ENCODE assay signal across 11 cellular contexts in the genomic region with DNA sequence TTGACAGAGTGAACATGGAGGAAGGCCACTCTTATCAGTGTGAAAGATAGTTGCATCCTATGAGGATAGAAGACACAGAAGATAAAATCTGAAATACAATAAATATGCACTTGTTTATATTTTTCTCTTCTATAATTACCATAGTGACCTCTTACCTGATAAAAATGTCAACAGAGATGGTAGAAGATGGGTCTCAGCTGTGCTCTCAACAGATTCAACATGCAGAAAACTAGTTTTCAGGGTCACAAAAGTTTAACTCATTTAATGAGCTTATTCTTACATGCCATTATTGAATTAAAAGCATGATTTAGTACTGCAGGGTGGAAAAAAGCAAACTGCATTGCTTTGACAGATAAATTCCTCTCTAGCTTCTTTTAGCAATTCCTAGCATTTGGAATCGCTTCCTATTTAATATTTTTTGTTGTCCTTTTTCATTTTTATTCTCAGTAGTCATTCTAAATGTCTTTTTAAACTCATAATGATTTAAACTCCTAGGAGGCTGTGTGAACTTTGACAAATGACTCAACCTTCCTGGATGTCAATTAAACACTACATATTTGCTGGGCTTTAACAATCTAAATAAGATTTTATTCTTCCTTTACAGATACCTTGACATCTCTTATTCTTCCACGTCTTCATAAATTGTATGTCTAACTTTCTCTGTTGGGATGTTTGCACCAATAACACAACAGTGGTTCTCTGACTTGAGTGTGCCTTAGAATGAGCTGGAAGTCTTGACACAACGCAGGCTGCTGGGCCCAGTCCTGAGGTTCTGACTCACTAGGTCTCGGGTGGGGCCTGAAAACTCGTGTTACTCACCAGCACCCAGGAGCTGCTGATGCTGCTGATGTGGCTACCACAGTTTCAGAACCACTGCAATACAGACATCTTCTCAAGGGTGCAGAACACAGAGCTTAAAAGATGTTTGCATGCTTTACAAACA.
DNase-seq lines count a peak whose midpoint lies in the region; ATAC-seq, FAIRE-seq and TF ChIP-seq lines count a peak whose summit lies in the region.
"Had no signal": no experiment of that assay in that cellular context is flagged by ENCODE, and none has a peak within 500 bp of the region (broad histone marks: within the 10 kb centered on the region; RNA-seq: fewer than 3 reads in every experiment).

No MANE protein-coding gene starts in this region.

- H3K79me2 ChIP-seq in endothelial cell of umbilical vein (ENCODE audit: control insufficient read depth, insufficient read depth, low read length) (no peaks in the 10 kb centered on the region), GM23338 (replicated peaks; ENCODE audit: insufficient read depth) (no peaks in the 10 kb centered on the region), neural progenitor cell (ENCODE audit: low read depth) (no peaks in the 10 kb centered on the region)

- H3K27ac Mint-ChIP-seq in GM23338, result no peak overlapping the region
- no peak overlapping the region for H3K27ac Mint-ChIP-seq in neural progenitor cell
- H3K27ac Mint-ChIP-seq in CD8-positive, alpha-beta memory T cell, result no peak overlapping the region
- H3K27ac Mint-ChIP-seq: progenitor cell of endocrine pancreas had no signal

- H2AFZ ChIP-seq in endothelial cell of umbilical vein (ENCODE audit: low read depth, low read length) (no peak overlapping the region), GM23338 (no peak overlapping the region), neural progenitor cell (replicated peaks) (no peak overlapping the region)

- H3K27ac ChIP-seq in A549 (peak overlapping the region; percentile 9; a peak in 1 of 6 replicates), endothelial cell of umbilical vein (ENCODE audit: insufficient read depth, low read depth, low read length) (no peak overlapping the region), GM23338 (ENCODE audit: low read depth) (no peak overlapping the region), neural progenitor cell (no peak overlapping the region)
- H3K27ac ChIP-seq in CD8-positive, alpha-beta memory T cell (ENCODE audit: low read depth, low read length), result no peak overlapping the region

- H3F3A ChIP-seq in GM23338 (replicated peaks; ENCODE audit: low read depth), result no peaks in the 10 kb centered on the region
- H3F3A ChIP-seq in neural progenitor cell (ENCODE audit: low read depth), result no peaks in the 10 kb centered on the region

- no peaks in the 10 kb centered on the region for H3K9me1 ChIP-seq in endothelial cell of umbilical vein (replicated peaks; ENCODE audit: control insufficient read depth, extremely low read depth, insufficient read depth, low read length)

- DNase-seq in A549 (ENCODE audit: low read depth in 1 of 2, low spot score in 1 of 2), result peak; percentile 6 to 40
- DNase-seq in LoVo (ENCODE audit: low spot score), result peak; percentile 72
- DNase-seq in endothelial cell of umbilical vein (ENCODE audit: low read depth, low spot score), result peak; percentile 38
- peak; percentile 74 to 90 for DNase-seq in lower leg skin (ENCODE audit: low spot score in 2 of 2)
- no peak for DNase-seq in GM23338 (ENCODE audit: low spot score)
- no peak for DNase-seq in D721Med (ENCODE audit: insufficient read length, low spot score)
- no peak for DNase-seq in neural progenitor cell (ENCODE audit: low spot score)
- no peak for DNase-seq in CD8-positive, alpha-beta memory T cell
- DNase-seq: amygdala, NCI-H146 had no signal

- no peak for TF ChIP-seq EP300 in A549 (IDR thresholded peaks at IDR 0.05)

- H3K9me3 ChIP-seq in A549 (no peaks in the 10 kb centered on the region), endothelial cell of umbilical vein (replicated peaks; ENCODE audit: control insufficient read depth, insufficient read depth, low read length) (no peaks in the 10 kb centered on the region), neural progenitor cell (ENCODE audit: low read depth) (no peaks in the 10 kb centered on the region)
- H3K9me3 ChIP-seq in CD8-positive, alpha-beta memory T cell (ENCODE audit: low read length), result no peaks in the 10 kb centered on the region

- no peaks in the 10 kb centered on the region; the same call in 1 of the 2 replicates for H3K9me2 ChIP-seq in GM23338 (ENCODE audit: insufficient read depth)

- CTCF ChIA-PET in A549 (lab: Yijun Ruan, JAX), result interaction anchor here (0.9 kb wide), 1 partner anchor 36 kb away, joined by 3 read pairs; no protein-coding TSS in a partner anchor
- CTCF ChIA-PET in endothelial cell of umbilical vein (lab: Charles Lee), result interaction anchor here (0.8 to 1.1 kb wide), 2 partner anchors 30 to 160 kb away, joined by 3 read pairs; no protein-coding TSS in a partner anchor
- CTCF ChIA-PET in CD8-positive, alpha-beta memory T cell (lab: Charles Lee), result no interaction called here

- H3K9me3 Mint-ChIP-seq in GM23338, result no peaks in the 10 kb centered on the region; the same call in 1 of the 3 replicates
- H3K9me3 Mint-ChIP-seq in neural progenitor cell, result peaks cover 5% of the 10 kb centered on the region
- H3K9me3 Mint-ChIP-seq in CD8-positive, alpha-beta memory T cell, result peaks cover 0 to 9% (median 3%) of the 10 kb centered on the region in 5 donors

- POLR2A ChIA-PET in A549 (lab: Yijun Ruan, JAX) (no interaction called here), endothelial cell of umbilical vein (lab: Charles Lee) (no interaction called here)
- POLR2A ChIA-PET in CD8-positive, alpha-beta memory T cell (lab: Charles Lee), result no interaction called here

- H3K9ac ChIP-seq in endothelial cell of umbilical vein (replicated peaks; ENCODE audit: extremely low read depth, insufficient read depth, low read length), result no peak overlapping the region
- H3K9ac ChIP-seq in neural progenitor cell, result no peak overlapping the region

- no peak overlapping the region for H3K4me3 Mint-ChIP-seq in GM23338
- H3K4me3 Mint-ChIP-seq in neural progenitor cell, result no peak overlapping the region
- no peak overlapping the region for H3K4me3 Mint-ChIP-seq in CD8-positive, alpha-beta memory T cell

- H3K4me2 ChIP-seq in A549 (peak overlapping the region; percentile 31), endothelial cell of umbilical vein (ENCODE audit: insufficient read depth, low read length) (no peak overlapping the region), GM23338 (no peak overlapping the region), neural progenitor cell (no peak overlapping the region)

- H3K36me3 Mint-ChIP-seq in GM23338 (ENCODE audit: low read depth), result no peaks in the 10 kb centered on the region
- no peaks in the 10 kb centered on the region for H3K36me3 Mint-ChIP-seq in neural progenitor cell
- H3K36me3 Mint-ChIP-seq in CD8-positive, alpha-beta memory T cell, result no peaks in the 10 kb centered on the region

- no peak for TF ChIP-seq CTCF in A549 (IDR thresholded peaks at IDR 0.05)
- no peak for TF ChIP-seq CTCF in endothelial cell of umbilical vein (IDR thresholded peaks at IDR 0.05; ENCODE audit: extremely low read depth in 1 of 2, insufficient read depth in 1 of 2, low read depth in 1 of 2, low read length in 2 of 2)
- TF ChIP-seq CTCF in lower leg skin (IDR thresholded peaks at IDR 0.05), result no peak
- TF ChIP-seq CTCF in GM23338 (conservative IDR thresholded peaks at IDR 0.05; ENCODE audit: low read depth in 2 of 2), result no peak
- no peak for TF ChIP-seq CTCF in D721Med (IDR thresholded peaks at IDR 0.05; ENCODE audit: insufficient read depth, missing control alignments)
- no peak for TF ChIP-seq CTCF in neural progenitor cell (IDR thresholded peaks at IDR 0.05)

- H3K27me3 ChIP-seq in endothelial cell of umbilical vein (ENCODE audit: control insufficient read depth in 2 of 2, insufficient read depth in 2 of 2, low read length in 2 of 2) (no peaks in the 10 kb centered on the region), GM23338 (ENCODE audit: insufficient read depth) (no peaks in the 10 kb centered on the region), neural progenitor cell (no peaks in the 10 kb centered on the region)
- no peaks in the 10 kb centered on the region for H3K27me3 ChIP-seq in CD8-positive, alpha-beta memory T cell (ENCODE audit: insufficient read depth, low read length, poor library complexity, severe bottlenecking)

- H3K4me3 ChIP-seq in A549 (no peak overlapping the region), endothelial cell of umbilical vein (replicated peaks in 1 of 3; ENCODE audit: insufficient read depth in 1 of 3, low read depth in 1 of 3, low read length in 3 of 3) (no peak overlapping the region), lower leg skin (ENCODE audit: low read depth, poor library complexity, severe bottlenecking) (no peak overlapping the region), GM23338 (no peak overlapping the region), neural progenitor cell (no peak overlapping the region)
- H3K4me3 ChIP-seq in CD8-positive, alpha-beta memory T cell (ENCODE audit: low read length), result no peak overlapping the region

- no peaks in the 10 kb centered on the region for H3K36me3 ChIP-seq in endothelial cell of umbilical vein (ENCODE audit: control insufficient read depth in 2 of 2, extremely low read depth in 1 of 2, insufficient read depth in 2 of 2, low read length in 2 of 2)
- H3K36me3 ChIP-seq in GM23338 (ENCODE audit: insufficient read depth), result no peaks in the 10 kb centered on the region
- H3K36me3 ChIP-seq in neural progenitor cell, result no peaks in the 10 kb centered on the region
- H3K36me3 ChIP-seq in CD8-positive, alpha-beta memory T cell (ENCODE audit: insufficient read depth, low read length), result no peaks in the 10 kb centered on the region

- no peak for TF ChIP-seq RAD21 in A549 (conservative IDR thresholded peaks at IDR 0.05 in 1 of 2, IDR thresholded peaks at IDR 0.05 in 1 of 2)

- TF ChIP-seq POLR2A in A549 (IDR thresholded peaks at IDR 0.05; ENCODE audit: low read length), result no peak
- TF ChIP-seq POLR2A in endothelial cell of umbilical vein (IDR thresholded peaks at IDR 0.05; ENCODE audit: low read depth, low read length), result no peak
- no peak for TF ChIP-seq POLR2A in lower leg skin (IDR thresholded peaks at IDR 0.05)

- H4K20me1 ChIP-seq in endothelial cell of umbilical vein (replicated peaks; ENCODE audit: control insufficient read depth, extremely low read depth, insufficient read depth, low read length) (no peaks in the 10 kb centered on the region), GM23338 (replicated peaks; ENCODE audit: insufficient read depth) (no peaks in the 10 kb centered on the region), neural progenitor cell (ENCODE audit: low read depth) (no peaks in the 10 kb centered on the region)

- H3K27me3 Mint-ChIP-seq in GM23338 (ENCODE audit: insufficient read depth, low read depth, poor library complexity) (no peaks in the 10 kb centered on the region), neural progenitor cell (ENCODE audit: insufficient read depth, low read depth) (peaks cover 9% of the 10 kb centered on the region)
- no peaks in the 10 kb centered on the region for H3K27me3 Mint-ChIP-seq in CD8-positive, alpha-beta memory T cell
- H3K27me3 Mint-ChIP-seq: progenitor cell of endocrine pancreas had no signal

- dilution Hi-C loops in endothelial cell of umbilical vein (cut with MboI; ENCODE audit: extremely low pct_ligation_motif_present, low sequenced_read_pairs), result no loop called here

- ATAC-seq in A549 (peak; percentile 65 to 82; a peak in 4 of 6 replicates), GM23338 (no peak)

- WGBS in A549 (ENCODE audit: missing lambda C conversion rate), result 22% methylated on average over 4 of the region's 5 CpGs
- WGBS in lower leg skin, 2 donors, result 39 to 42% methylated on average over 5 of the region's 5 CpGs

- intact Hi-C loops in endothelial cell of umbilical vein (cut with micrococcal nuclease), result no loop called here
- intact Hi-C loops in lower leg skin (cut with DNase I; ENCODE audit: low total_unique reads), result no loop called here

- H3K4me1 Mint-ChIP-seq in GM23338 (no peaks in the 10 kb centered on the region), neural progenitor cell (peaks cover 11% of the 10 kb centered on the region)
- no peaks in the 10 kb centered on the region for H3K4me1 Mint-ChIP-seq in CD8-positive, alpha-beta memory T cell

- no peak for FAIRE-seq in A549 (lab: Jason Lieb, UNC)
- peak; percentile 37 for FAIRE-seq in endothelial cell of umbilical vein (lab: Jason Lieb, UNC)
- FAIRE-seq in D721Med (lab: Jason Lieb, UNC), result no peak

- H3K4me1 ChIP-seq in A549 (peaks cover 26% of the 10 kb centered on the region), endothelial cell of umbilical vein (ENCODE audit: control insufficient read depth, extremely low read depth, insufficient read depth, low read length) (peaks cover 3% of the 10 kb centered on the region), GM23338 (ENCODE audit: insufficient read depth) (no peaks in the 10 kb centered on the region), neural progenitor cell (no peaks in the 10 kb centered on the region)
- H3K4me1 ChIP-seq in CD8-positive, alpha-beta memory T cell (ENCODE audit: insufficient read depth, low read length), result no peaks in the 10 kb centered on the region

- BruUV-seq in endothelial cell of umbilical vein (replicated peaks; lab: Mats Ljungman, UMichigan), result no TSS peak

Comparison
In these comparisons a context has a peak if more than half of its experiments do, and no peak if none do; other contexts are left out.
1. DNase-seq: peak in A549 (2 of 2), LoVo (single experiment), endothelial cell of umbilical vein (single experiment) and lower leg skin (2 of 2); none in GM23338 (single experiment), D721Med (single experiment), neural progenitor cell (single experiment) and CD8-positive, alpha-beta memory T cell (0 of 5).
2. H3K27ac ChIP-seq: peak in A549 (2 of 2); none in endothelial cell of umbilical vein (single experiment), GM23338 (single experiment), neural progenitor cell (single experiment) and CD8-positive, alpha-beta memory T cell (single experiment).